ENCODE assay signal across 23 cellular contexts in genomic region chr15:67691450-67691849, GRCh38.
DNase-seq lines count a peak whose midpoint lies in the region; ATAC-seq, FAIRE-seq and TF ChIP-seq lines count a peak whose summit lies in the region.
"Had no signal": no experiment of that assay in that cellular context is flagged by ENCODE, and none has a peak within 500 bp of the region (broad histone marks: within the 10 kb centered on the region; RNA-seq: fewer than 3 reads in every experiment).

No MANE protein-coding gene starts in this region.

- ATAC-seq in HG02884 (IDR thresholded peaks at IDR 0.05; ENCODE audit: unreplicated experiment) = no peak
- ATAC-seq: A549, HepG2, K562 had no signal

- intact Hi-C loops in endothelial cell of umbilical vein (cut with micrococcal nuclease) (no loop called here), colonic mucosa (cut with DNase I) (no loop called here), ovary (cut with DNase I) (no loop called here)

- H2BK5ac ChIP-seq in neuronal stem cell (ENCODE audit: low read length) = no peak overlapping the region

- H3K9me1 ChIP-seq in endothelial cell of umbilical vein (replicated peaks; ENCODE audit: control insufficient read depth, extremely low read depth, insufficient read depth, low read length) = no peaks in the 10 kb centered on the region

- DNase-seq in COLO829 (ENCODE audit: low spot score) (peak; percentile 13), endothelial cell of umbilical vein (ENCODE audit: low read depth, low spot score) (no peak), neuronal stem cell (ENCODE audit: low spot score) (peak; percentile 24), colonic mucosa (no peak), NCI-H146 treated with DMSO at 0.1 percent for 48 hours (lab: John Stamatoyannopoulos, UW; ENCODE audit: unreplicated experiment) (no peak), ovary (no peak)
- DNase-seq: Caco-2; CD4-positive, alpha-beta T cell; DMS 273 treated with DMSO at 0.1 percent for 48 hours; H7; NCI-H1048; NCI-H2171; NCI-H524 treated with DMSO at 0.1 percent for 48 hours; NCI-H82; Right ventricle myocardium superior; SW 1271 had no signal

- H3K4me3 ChIP-seq in KMS-11 (IDR thresholded peaks at IDR 0.05; ENCODE audit: insufficient read depth, low read depth, low read length) (no peak overlapping the region), endothelial cell of umbilical vein (replicated peaks in 1 of 3; ENCODE audit: insufficient read depth in 1 of 3, low read depth in 1 of 3, low read length in 3 of 3) (no peak overlapping the region), neuronal stem cell (ENCODE audit: low read length in 2 of 2) (no peak overlapping the region), colonic mucosa (no peak overlapping the region), ovary (no peak overlapping the region)
- H3K4me3 ChIP-seq: A549, K562, SK-N-MC had no signal

- no peaks in the 10 kb centered on the region for H3K27me3 ChIP-seq in KMS-11 (ENCODE audit: insufficient read depth, low read depth)
- no peaks in the 10 kb centered on the region for H3K27me3 ChIP-seq in endothelial cell of umbilical vein (ENCODE audit: control insufficient read depth in 2 of 2, insufficient read depth in 2 of 2, low read length in 2 of 2)
- H3K27me3 ChIP-seq in neuronal stem cell (ENCODE audit: control insufficient read depth in 3 of 3, insufficient read depth in 3 of 3, low read depth in 1 of 3, low read length in 3 of 3) = no peaks in the 10 kb centered on the region
- no peaks in the 10 kb centered on the region for H3K27me3 ChIP-seq in colonic mucosa
- no peaks in the 10 kb centered on the region for H3K27me3 ChIP-seq in ovary

- H3K9ac ChIP-seq in KMS-11 (no peak overlapping the region), endothelial cell of umbilical vein (replicated peaks; ENCODE audit: extremely low read depth, insufficient read depth, low read length) (no peak overlapping the region), neuronal stem cell (ENCODE audit: low read depth, low read length, poor library complexity) (no peak overlapping the region), colonic mucosa (ENCODE audit: low read depth in 2 of 2, low read length in 2 of 2) (no peak overlapping the region)

- H3K14ac ChIP-seq in neuronal stem cell (ENCODE audit: low read length) = no peak overlapping the region

- POLR2A ChIA-PET in endothelial cell of umbilical vein (lab: Charles Lee) = no interaction called here

- CTCF ChIA-PET in endothelial cell of umbilical vein (lab: Charles Lee) = no interaction called here

- no peak overlapping the region for H2BK15ac ChIP-seq in neuronal stem cell (ENCODE audit: low read length)

- H3K27ac ChIP-seq in KMS-11 (no peak overlapping the region), endothelial cell of umbilical vein (ENCODE audit: insufficient read depth, low read depth, low read length) (no peak overlapping the region), neuronal stem cell (replicated peaks; ENCODE audit: low read length) (no peak overlapping the region), colonic mucosa (no peak overlapping the region), ovary (no peak overlapping the region)
- H3K27ac ChIP-seq: A549, HL-60, SK-N-MC had no signal

- BruUV-seq in endothelial cell of umbilical vein (replicated peaks; lab: Mats Ljungman, UMichigan) = no TSS peak

- H3K23ac ChIP-seq in neuronal stem cell (ENCODE audit: low read depth, low read length, poor library complexity) = no peak overlapping the region

- H3K4ac ChIP-seq in neuronal stem cell (ENCODE audit: low read length) = no peak overlapping the region

- no peaks in the 10 kb centered on the region for H3K79me1 ChIP-seq in neuronal stem cell (ENCODE audit: low read depth, low read length)

- TF ChIP-seq POLR2A in endothelial cell of umbilical vein (IDR thresholded peaks at IDR 0.05; ENCODE audit: low read depth, low read length) = no peak
- TF ChIP-seq POLR2A in ovary (IDR thresholded peaks at IDR 0.05) = no peak

- H2BK120ac ChIP-seq in neuronal stem cell (ENCODE audit: low read depth, low read length) = no peak overlapping the region

- no peak overlapping the region for H2BK12ac ChIP-seq in neuronal stem cell (ENCODE audit: low read length)

- no CpG with 5 or more reads among the region's 4 CpGs for WGBS in neuronal stem cell (ENCODE audit: extremely low coverage in 2 of 2, insufficient read length in 2 of 2, insufficient replicate concordance in 1 of 2), 2 donors
- WGBS in ovary, 3 donors = 71 to 76% (median 76%) methylated on average over 4 of the region's 4 CpGs

- H3K9me3 ChIP-seq in endothelial cell of umbilical vein (replicated peaks; ENCODE audit: control insufficient read depth, insufficient read depth, low read length) (no peaks in the 10 kb centered on the region), neuronal stem cell (replicated peaks in 1 of 2; ENCODE audit: control insufficient read depth in 2 of 2, insufficient read depth in 1 of 2, low read depth in 1 of 2, low read length in 2 of 2) (peaks cover 0 to 9% of the 10 kb centered on the region in 2 donors), colonic mucosa (no peaks in the 10 kb centered on the region), ovary (no peaks in the 10 kb centered on the region)
- H3K9me3 ChIP-seq: A549, Caco-2 had no signal

- H4K20me1 ChIP-seq in KMS-11 (ENCODE audit: insufficient read depth) (no peaks in the 10 kb centered on the region), endothelial cell of umbilical vein (replicated peaks; ENCODE audit: control insufficient read depth, extremely low read depth, insufficient read depth, low read length) (no peaks in the 10 kb centered on the region)

- H3K79me2 ChIP-seq in KMS-11 (ENCODE audit: insufficient read depth, low read depth) = no peaks in the 10 kb centered on the region
- no peaks in the 10 kb centered on the region for H3K79me2 ChIP-seq in endothelial cell of umbilical vein (ENCODE audit: control insufficient read depth, insufficient read depth, low read length)

- TF ChIP-seq CTCF in KMS-11 (conservative IDR thresholded peaks at IDR 0.05; ENCODE audit: low read depth, low read length) (no peak), endothelial cell of umbilical vein (IDR thresholded peaks at IDR 0.05; ENCODE audit: extremely low read depth in 1 of 2, insufficient read depth in 1 of 2, low read depth in 1 of 2, low read length in 2 of 2) (no peak), colonic mucosa (IDR thresholded peaks at IDR 0.05) (no peak), ovary (IDR thresholded peaks at IDR 0.05) (no peak)

- H4K91ac ChIP-seq in neuronal stem cell (ENCODE audit: low read depth, low read length, poor library complexity) = no peak overlapping the region

- H3K36me3 ChIP-seq in KMS-11 (ENCODE audit: insufficient read depth) = no peaks in the 10 kb centered on the region
- H3K36me3 ChIP-seq in endothelial cell of umbilical vein (ENCODE audit: control insufficient read depth in 2 of 2, extremely low read depth in 1 of 2, insufficient read depth in 2 of 2, low read length in 2 of 2) = no peaks in the 10 kb centered on the region
- no peaks in the 10 kb centered on the region for H3K36me3 ChIP-seq in neuronal stem cell (replicated peaks in 1 of 2; ENCODE audit: control insufficient read depth in 2 of 2, insufficient read depth in 2 of 2, low read length in 2 of 2)
- H3K36me3 ChIP-seq in colonic mucosa = no peaks in the 10 kb centered on the region
- H3K36me3 ChIP-seq in ovary = no peaks in the 10 kb centered on the region

- H3K4me2 ChIP-seq in KMS-11 (peak overlapping the region; percentile 26; the same call in 1 of the 2 replicates), endothelial cell of umbilical vein (ENCODE audit: insufficient read depth, low read length) (no peak overlapping the region), neuronal stem cell (ENCODE audit: insufficient read depth, low read length, poor library complexity, severe bottlenecking) (no peak overlapping the region)
- H3K4me2 ChIP-seq: A549 had no signal

- H2AFZ ChIP-seq in KMS-11 (ENCODE audit: low read depth) (no peak overlapping the region), endothelial cell of umbilical vein (ENCODE audit: low read depth, low read length) (no peak overlapping the region), neuronal stem cell (ENCODE audit: low read length) (no peak overlapping the region)

- dilution Hi-C loops in endothelial cell of umbilical vein (cut with MboI; ENCODE audit: extremely low pct_ligation_motif_present, low sequenced_read_pairs) = no loop called here

- H3K4me1 ChIP-seq in KMS-11 (ENCODE audit: low read depth, poor library complexity, severe bottlenecking) (peaks cover 33% of the 10 kb centered on the region), endothelial cell of umbilical vein (ENCODE audit: control insufficient read depth, extremely low read depth, insufficient read depth, low read length) (no peaks in the 10 kb centered on the region), neuronal stem cell (ENCODE audit: control insufficient read depth in 2 of 2, insufficient read depth in 1 of 2, low read depth in 1 of 2, low read length in 2 of 2) (peaks cover 2 to 22% of the 10 kb centered on the region in 2 donors), colonic mucosa (no peaks in the 10 kb centered on the region), ovary (ENCODE audit: insufficient read depth) (no peaks in the 10 kb centered on the region)
- H3K4me1 ChIP-seq: A549, Caco-2 had no signal

- no peak for TF ChIP-seq EP300 in ovary (IDR thresholded peaks at IDR 0.05)

- peak; percentile 24 for FAIRE-seq in endothelial cell of umbilical vein (lab: Jason Lieb, UNC)
- FAIRE-seq: HepG2, K562 had no signal

- H4K8ac ChIP-seq in neuronal stem cell (ENCODE audit: low read depth, low read length) = no peak overlapping the region

- no peak overlapping the region for H2AK5ac ChIP-seq in neuronal stem cell (ENCODE audit: low read depth, low read length)

- H3K18ac ChIP-seq in neuronal stem cell (ENCODE audit: low read length) = no peak overlapping the region

TF ChIP-seq in endothelial cell of umbilical vein, 7 proteins besides CTCF, POLR2A, EP300 and RAD21:
- TF ChIP-seq JUN (IDR thresholded peaks at IDR 0.05; ENCODE audit: borderline replicate concordance, insufficient read depth, insufficient read length, low read depth) = no peak
- TF ChIP-seq FOS (IDR thresholded peaks at IDR 0.05; ENCODE audit: borderline replicate concordance, insufficient read depth, low read length) = no peak
- TF ChIP-seq, protein P1, sequence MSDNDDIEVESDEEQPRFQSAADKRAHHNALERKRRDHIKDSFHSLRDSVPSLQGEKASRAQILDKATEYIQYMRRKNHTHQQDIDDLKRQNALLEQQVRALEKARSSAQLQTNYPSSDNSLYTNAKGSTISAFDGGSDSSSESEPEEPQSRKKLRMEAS (IDR thresholded peaks at IDR 0.05; ENCODE audit: insufficient read depth, insufficient read length) = no peak
- TF ChIP-seq GATA2 (IDR thresholded peaks at IDR 0.05; ENCODE audit: insufficient read depth, insufficient read length, low read depth, low read length) = no peak

Comparison
In these comparisons a context has a peak if more than half of its experiments do, and no peak if none do; other contexts are left out.
1. DNase-seq: peak in COLO829 (single experiment) and neuronal stem cell (single experiment); none in endothelial cell of umbilical vein (single experiment), colonic mucosa (single experiment), NCI-H146 treated with DMSO at 0.1 percent for 48 hours (single experiment) and ovary (0 of 5).